In the genomic region with DNA sequence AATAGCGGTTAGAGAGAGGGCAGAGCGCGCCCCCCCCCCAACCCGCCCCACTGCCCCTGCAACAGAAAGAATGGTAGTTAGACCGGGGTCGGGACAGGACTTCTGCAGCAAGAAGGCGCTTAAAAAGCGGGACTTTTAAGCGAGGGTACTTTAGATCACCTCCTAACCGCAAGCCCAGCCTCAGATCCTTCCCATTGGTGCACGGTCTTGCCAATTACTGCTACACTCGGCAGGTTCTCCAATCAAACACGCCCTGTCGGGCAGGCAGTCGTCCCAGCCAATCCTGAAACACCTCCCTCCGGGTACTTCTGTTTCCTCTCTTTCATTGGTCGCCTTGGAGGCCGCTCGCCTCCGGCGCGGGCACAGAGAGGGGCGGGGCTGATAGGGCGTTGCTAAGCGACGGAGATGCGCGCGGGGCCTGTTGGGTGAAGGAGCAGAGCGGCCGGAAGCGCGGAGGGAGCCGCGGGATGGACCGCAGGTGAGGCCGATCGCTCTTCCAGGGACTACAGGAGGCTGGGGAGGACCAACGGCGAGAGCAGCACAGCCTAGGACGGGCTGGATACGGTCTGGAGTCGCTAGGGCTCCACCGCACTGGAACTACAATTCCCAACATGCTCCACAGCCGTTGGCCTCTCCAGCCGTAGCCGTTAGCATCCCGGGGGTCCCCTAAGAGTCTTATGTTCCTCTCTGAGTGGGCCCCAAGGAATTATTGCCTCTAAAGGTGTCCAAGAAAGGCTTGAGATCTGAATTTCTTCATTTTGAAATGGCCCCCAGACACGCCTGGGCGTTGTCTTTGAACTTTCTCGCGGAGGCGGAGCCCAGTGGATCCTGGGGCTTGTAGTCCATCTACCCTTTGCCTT, we compare ENCODE assay signal across 8 cellular contexts. TPM values are rescaled to one million over a fixed set of nuclear protein-coding genes. Genes with fewer than 3 reads are reported as not detected.
DNase-seq lines count a peak whose midpoint lies in the region; ATAC-seq and TF ChIP-seq lines count a peak whose summit lies in the region.

A gene (plus strand): TSS at position 428 of the 860 bp plus-strand sequence. CDS start 40 bp downstream, at position 468.

- TF ChIP-seq POLR2A in spleen (IDR thresholded peaks at IDR 0.05): peak in 1 of 3 donors; percentile 13

- WGBS in spleen, 5 donors: 0 to 1% (median 0%) methylated on average over 30 to 53 of the region's 53 CpGs

- peak within 1 kb of the TSS; percentile 62 to 98 (median 94) for H3K4me3 ChIP-seq in spleen

- peak in 1 of 11 experiments; percentile 11 for TF ChIP-seq CTCF in spleen (IDR thresholded peaks at IDR 0.05 in 8 of 11, conservative IDR thresholded peaks at IDR 0.05 in 3 of 11)

- peaks cover 25 to 53% (median 40%) of the 10 kb centered on the region in 6 donors for H3K4me1 ChIP-seq in spleen

- H3K36me3 ChIP-seq in spleen: peaks cover 0 to 56% (median 22%) of the 10 kb centered on the region in 6 donors

- ATAC-seq in GM19023 (IDR thresholded peaks at IDR 0.05; ENCODE audit: unreplicated experiment) (peak; percentile 96), HG03280 (IDR thresholded peaks at IDR 0.05; ENCODE audit: unreplicated experiment) (peak; percentile 94)

- peak; percentile 99 for DNase-seq in AG08396 (ENCODE audit: low spot score)
- peak; percentile 100 for DNase-seq in NCI-H345 treated with DMSO at 0.1 percent for 48 hours (lab: John Stamatoyannopoulos, UW; ENCODE audit: unreplicated experiment)
- peak; percentile 91 to 97 (median 95) for DNase-seq in activated CD4-positive, CD25-positive, alpha-beta regulatory T cell (lab: John Stamatoyannopoulos, UW)
- peak; percentile 100 for DNase-seq in central memory CD4-positive, alpha-beta T cell
- peak; percentile 100 for DNase-seq in inferior parietal cortex (ENCODE audit: extremely low spot score)
- peak; percentile 99 for DNase-seq in spleen

- H3K27ac ChIP-seq in spleen: peak within 1 kb of the TSS; percentile 86 to 98 (median 96)

- H3K9me3 ChIP-seq in spleen: no peaks in the 10 kb centered on the region

- H3K27me3 ChIP-seq in spleen (replicated peaks in 1 of 7): peaks cover 0 to 23% (median 4%) of the 10 kb centered on the region in 7 donors

- intact Hi-C loops in spleen (cut with DNase I; ENCODE audit: low total_unique reads): no loop called here

RNA-seq across cellular contexts. Expression of the gene that starts here (rescaled TPM):
- 10 to 100 TPM in 6 of 7 donors, 1 to 10 TPM in 1; 6.6 to 25.2 (median 16.3) TPM for total RNA-seq in spleen
- 1 to 10 TPM; 2.0 to 8.4 (median 2.1) TPM for polyA plus RNA-seq in spleen

Comparison
In these comparisons a context has a peak if more than half of its experiments do, and no peak if none do; other contexts are left out.
1. Peak in every context shown above with its lines: DNase-seq, ATAC-seq, H3K4me3 ChIP-seq and H3K27ac ChIP-seq.